Comparison of ENCODE assay signal across 8 cellular contexts in genomic region chr13:29543230-29544215, GRCh38.
A peak's percentile ranks its signal among the peaks of the same experiment; 100 is the strongest.
DNase-seq lines count a peak whose midpoint lies in the region; ATAC-seq, FAIRE-seq and TF ChIP-seq lines count a peak whose summit lies in the region.

No MANE protein-coding gene starts in this region.

- DNase-seq in GM13976 (ENCODE audit: low spot score) (peak; percentile 81), HTR-8/SVneo (ENCODE audit: insufficient read length, low spot score) (peak; percentile 37), AG08395 (ENCODE audit: low spot score) (no peak), GF-D8 (lab: John Stamatoyannopoulos, UW) (no peak), NCI-H128 (lab: John Stamatoyannopoulos, UW; ENCODE audit: unreplicated experiment) (no peak)
- DNase-seq in activated naive CD4-positive, alpha-beta T cell treated with anti-CD3 and anti-CD28 coated beads, Interleukin-2, amount 50 U/mL, for 16 hours, result peak; percentile 35
- DNase-seq in stimulated activated CD4-positive, alpha-beta T cell treated with anti-CD3 and anti-CD28 coated beads, Interleukin-15, amount 100 ng/mL, for 24 hours, result peak; percentile 77

- ATAC-seq in GM21717 (IDR thresholded peaks at IDR 0.05; ENCODE audit: unreplicated experiment), result peak; percentile 98

- in situ Hi-C loops in GM13976 (cut with MboI; ENCODE audit: low sequenced_read_pairs, unreplicated experiment), result no loop called here

- no peak for FAIRE-seq in HTR-8/SVneo (lab: Jason Lieb, UNC)

- TF ChIP-seq CTCF in GM13976 (IDR thresholded peaks at IDR 0.05; ENCODE audit: borderline replicate concordance, control extremely low read depth, extremely low read depth, insufficient read depth, missing control alignments), result peak; percentile 23

Comparison
In these comparisons a context has a peak if more than half of its experiments do, and no peak if none do; other contexts are left out.
1. DNase-seq: peak in GM13976 (single experiment), HTR-8/SVneo (single experiment), activated naive CD4-positive, alpha-beta T cell treated with anti-CD3 and anti-CD28 coated beads, Interleukin-2, amount 50 U/mL, for 16 hours (single experiment) and stimulated activated CD4-positive, alpha-beta T cell treated with anti-CD3 and anti-CD28 coated beads, Interleukin-15, amount 100 ng/mL, for 24 hours (single experiment); none in AG08395 (single experiment), GF-D8 (single experiment) and NCI-H128 (single experiment).